ENCODE assay signal across 1 cellular context in the genomic region with DNA sequence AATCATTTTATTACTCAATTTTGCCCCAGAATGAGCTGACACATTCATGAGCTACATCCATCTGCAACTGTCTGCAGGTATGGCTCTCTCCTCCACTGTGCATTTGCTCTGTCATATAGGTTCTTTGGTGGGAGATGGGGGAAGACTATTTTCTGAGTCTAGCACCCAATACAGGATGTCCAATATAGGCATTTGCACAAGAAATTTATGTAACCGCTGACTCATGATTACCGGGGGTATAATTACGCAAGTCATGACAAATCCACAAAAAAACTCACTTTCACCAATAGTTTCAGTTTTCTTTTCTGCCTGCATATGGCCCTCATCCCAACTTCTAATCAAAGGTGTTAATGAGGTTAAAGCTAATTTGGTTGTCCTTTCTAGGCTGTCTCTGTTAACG.
A peak's percentile ranks its signal among the peaks of the same experiment; 100 is the strongest.
TF ChIP-seq lines count a peak whose summit lies in the region.

No MANE protein-coding gene starts in this region.

TF ChIP-seq in A549, 52 proteins besides CTCF, POLR2A, EP300 and RAD21:
- TF ChIP-seq, protein P1, sequence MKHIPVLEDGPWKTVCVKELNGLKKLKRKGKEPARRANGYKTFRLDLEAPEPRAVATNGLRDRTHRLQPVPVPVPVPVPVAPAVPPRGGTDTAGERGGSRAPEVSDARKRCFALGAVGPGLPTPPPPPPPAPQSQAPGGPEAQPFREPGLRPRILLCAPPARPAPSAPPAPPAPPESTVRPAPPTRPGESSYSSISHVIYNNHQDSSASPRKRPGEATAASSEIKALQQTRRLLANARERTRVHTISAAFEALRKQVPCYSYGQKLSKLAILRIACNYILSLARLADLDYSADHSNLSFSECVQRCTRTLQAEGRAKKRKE (CRISPR knock-in tag; IDR thresholded peaks at IDR 0.05; ENCODE audit: low read depth): no peak
- TF ChIP-seq CEBPB (IDR thresholded peaks at IDR 0.05): peak; percentile 91 to 94
- 0 out of 2 replicates have a peak, but pooled peaks have one; percentile 12 for TF ChIP-seq HOXB5 (CRISPR knock-in tag; IDR thresholded peaks at IDR 0.05)
- peak; percentile 98 for TF ChIP-seq MAFK (IDR thresholded peaks at IDR 0.05; ENCODE audit: partially characterized antibody)
- TF ChIP-seq JUNB (IDR thresholded peaks at IDR 0.05): peak; percentile 52; the same call in 1 of the 2 replicates
- TF ChIP-seq, protein P2, sequence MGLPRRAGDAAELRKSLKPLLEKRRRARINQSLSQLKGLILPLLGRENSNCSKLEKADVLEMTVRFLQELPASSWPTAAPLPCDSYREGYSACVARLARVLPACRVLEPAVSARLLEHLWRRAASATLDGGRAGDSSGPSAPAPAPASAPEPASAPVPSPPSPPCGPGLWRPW (IDR thresholded peaks at IDR 0.05): peak; percentile 61; the same call in 1 of the 2 replicates
- 0 out of 5 replicates have a peak, but pooled peaks of 1 of the 2 experiments have one; percentile 21 for TF ChIP-seq JUN (IDR thresholded peaks at IDR 0.05)
- TF ChIP-seq FOSL2 (IDR thresholded peaks at IDR 0.05): peak; percentile 75
- peak; percentile 71 for TF ChIP-seq FOSL2 (CRISPR knock-in tag; IDR thresholded peaks at IDR 0.05)
- TF ChIP-seq, protein P3, sequence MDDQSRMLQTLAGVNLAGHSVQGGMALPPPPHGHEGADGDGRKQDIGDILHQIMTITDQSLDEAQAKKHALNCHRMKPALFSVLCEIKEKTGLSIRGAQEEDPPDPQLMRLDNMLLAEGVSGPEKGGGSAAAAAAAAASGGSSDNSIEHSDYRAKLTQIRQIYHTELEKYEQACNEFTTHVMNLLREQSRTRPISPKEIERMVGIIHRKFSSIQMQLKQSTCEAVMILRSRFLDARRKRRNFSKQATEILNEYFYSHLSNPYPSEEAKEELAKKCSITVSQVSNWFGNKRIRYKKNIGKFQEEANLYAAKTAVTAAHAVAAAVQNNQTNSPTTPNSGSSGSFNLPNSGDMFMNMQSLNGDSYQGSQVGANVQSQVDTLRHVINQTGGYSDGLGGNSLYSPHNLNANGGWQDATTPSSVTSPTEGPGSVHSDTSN (IDR thresholded peaks at IDR 0.05): no peak
- TF ChIP-seq NFE2L2 (conservative IDR thresholded peaks at IDR 0.05; ENCODE audit: low read length): peak; percentile 96
- TF ChIP-seq, protein P4, sequence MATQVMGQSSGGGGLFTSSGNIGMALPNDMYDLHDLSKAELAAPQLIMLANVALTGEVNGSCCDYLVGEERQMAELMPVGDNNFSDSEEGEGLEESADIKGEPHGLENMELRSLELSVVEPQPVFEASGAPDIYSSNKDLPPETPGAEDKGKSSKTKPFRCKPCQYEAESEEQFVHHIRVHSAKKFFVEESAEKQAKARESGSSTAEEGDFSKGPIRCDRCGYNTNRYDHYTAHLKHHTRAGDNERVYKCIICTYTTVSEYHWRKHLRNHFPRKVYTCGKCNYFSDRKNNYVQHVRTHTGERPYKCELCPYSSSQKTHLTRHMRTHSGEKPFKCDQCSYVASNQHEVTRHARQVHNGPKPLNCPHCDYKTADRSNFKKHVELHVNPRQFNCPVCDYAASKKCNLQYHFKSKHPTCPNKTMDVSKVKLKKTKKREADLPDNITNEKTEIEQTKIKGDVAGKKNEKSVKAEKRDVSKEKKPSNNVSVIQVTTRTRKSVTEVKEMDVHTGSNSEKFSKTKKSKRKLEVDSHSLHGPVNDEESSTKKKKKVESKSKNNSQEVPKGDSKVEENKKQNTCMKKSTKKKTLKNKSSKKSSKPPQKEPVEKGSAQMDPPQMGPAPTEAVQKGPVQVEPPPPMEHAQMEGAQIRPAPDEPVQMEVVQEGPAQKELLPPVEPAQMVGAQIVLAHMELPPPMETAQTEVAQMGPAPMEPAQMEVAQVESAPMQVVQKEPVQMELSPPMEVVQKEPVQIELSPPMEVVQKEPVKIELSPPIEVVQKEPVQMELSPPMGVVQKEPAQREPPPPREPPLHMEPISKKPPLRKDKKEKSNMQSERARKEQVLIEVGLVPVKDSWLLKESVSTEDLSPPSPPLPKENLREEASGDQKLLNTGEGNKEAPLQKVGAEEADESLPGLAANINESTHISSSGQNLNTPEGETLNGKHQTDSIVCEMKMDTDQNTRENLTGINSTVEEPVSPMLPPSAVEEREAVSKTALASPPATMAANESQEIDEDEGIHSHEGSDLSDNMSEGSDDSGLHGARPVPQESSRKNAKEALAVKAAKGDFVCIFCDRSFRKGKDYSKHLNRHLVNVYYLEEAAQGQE (IDR thresholded peaks at IDR 0.05): no peak
- TF ChIP-seq, protein P5, sequence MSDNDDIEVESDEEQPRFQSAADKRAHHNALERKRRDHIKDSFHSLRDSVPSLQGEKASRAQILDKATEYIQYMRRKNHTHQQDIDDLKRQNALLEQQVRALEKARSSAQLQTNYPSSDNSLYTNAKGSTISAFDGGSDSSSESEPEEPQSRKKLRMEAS (IDR thresholded peaks at IDR 0.05): 0 out of 2 replicates have a peak, but pooled peaks have one; percentile 9
